In genomic region chr17:28646039-28646754, GRCh38 we compare ENCODE assay signal across 8 cellular contexts. TPM values are rescaled to one million over a fixed set of nuclear protein-coding genes. Genes with fewer than 3 reads are reported as not detected.
A peak's percentile ranks its signal among the peaks of the same experiment; 100 is the strongest.
DNase-seq lines count a peak whose midpoint lies in the region; ATAC-seq and TF ChIP-seq lines count a peak whose summit lies in the region.

No MANE protein-coding gene starts in this region.

- 56% methylated on average over 12 of the region's 12 CpGs for WGBS in liver
- WGBS in suprapubic skin, result 49% methylated on average over 12 of the region's 12 CpGs

- H3K4me1 ChIP-seq in liver (ENCODE audit: control insufficient read depth in 4 of 4, insufficient read depth in 4 of 4, low read length in 3 of 4) (peaks cover 2 to 45% (median 33%) of the 10 kb centered on the region in 4 donors), suprapubic skin (peaks cover 34% of the 10 kb centered on the region), HAP-1 (peaks cover 5% of the 10 kb centered on the region)

- H3K27me3 Mint-ChIP-seq in T-helper 1 cell treated with Interleukin-12 subunit alpha and Interleukin-12 subunit beta and Interleukin-4 antibody, amounts not matched to agents 30 μg/mL and 1 μg/mL, for 36 hours (ENCODE audit: low read depth), result no peaks in the 10 kb centered on the region
- no peaks in the 10 kb centered on the region for H3K27me3 Mint-ChIP-seq in activated naive CD8-positive, alpha-beta T cell treated with anti-CD3 and anti-CD28 coated beads for 36 hours

- H3K9me3 ChIP-seq in liver (ENCODE audit: control insufficient read depth in 4 of 4, low read length in 3 of 4) (no peaks in the 10 kb centered on the region), suprapubic skin (no peaks in the 10 kb centered on the region), HAP-1 (no peaks in the 10 kb centered on the region)

- H3K27me3 ChIP-seq in liver (ENCODE audit: control insufficient read depth in 4 of 4, insufficient read depth in 4 of 4, low read length in 3 of 4), result no peaks in the 10 kb centered on the region
- H3K27me3 ChIP-seq in suprapubic skin, result no peaks in the 10 kb centered on the region
- no peaks in the 10 kb centered on the region for H3K27me3 ChIP-seq in HAP-1 (ENCODE audit: low read depth)

- no peak for TF ChIP-seq POLR2A in suprapubic skin (IDR thresholded peaks at IDR 0.05)

- TF ChIP-seq CTCF in liver (IDR thresholded peaks at IDR 0.05; ENCODE audit: low read depth, low read length, missing input control), result no peak
- TF ChIP-seq CTCF in suprapubic skin (IDR thresholded peaks at IDR 0.05), result no peak

- H3K27ac ChIP-seq in liver (ENCODE audit: low read depth in 1 of 2, low read length in 2 of 2), result peak overlapping the region; percentile 73 to 92
- peak overlapping the region; percentile 83 for H3K27ac ChIP-seq in suprapubic skin

- DNase-seq in T-helper 1 cell (no peak), suprapubic skin (ENCODE audit: low spot score in 2 of 2) (peak in 1 of 2 donors; percentile 63), HCEC 1CT (no peak), HAP-1 (ENCODE audit: low spot score in 2 of 2) (no peak)
- DNase-seq in activated naive CD8-positive, alpha-beta T cell treated with anti-CD3 and anti-CD28 coated beads for 36 hours, result no peak

- H3K27ac Mint-ChIP-seq in T-helper 1 cell treated with Interleukin-12 subunit alpha and Interleukin-12 subunit beta and Interleukin-4 antibody, amounts not matched to agents 30 μg/mL and 1 μg/mL, for 36 hours, result peak overlapping the region; percentile 91
- peak overlapping the region; percentile 88 for H3K27ac Mint-ChIP-seq in activated naive CD8-positive, alpha-beta T cell treated with anti-CD3 and anti-CD28 coated beads for 36 hours

- H3K36me3 Mint-ChIP-seq in T-helper 1 cell treated with Interleukin-12 subunit alpha and Interleukin-12 subunit beta and Interleukin-4 antibody, amounts not matched to agents 30 μg/mL and 1 μg/mL, for 36 hours (ENCODE audit: low read depth), result peaks cover 35% of the 10 kb centered on the region
- peaks cover 23% of the 10 kb centered on the region for H3K36me3 Mint-ChIP-seq in activated naive CD8-positive, alpha-beta T cell treated with anti-CD3 and anti-CD28 coated beads for 36 hours

- TF ChIP-seq EP300 in suprapubic skin (IDR thresholded peaks at IDR 0.05), result no peak

- peak overlapping the region; percentile 1 to 79 for H3K9ac ChIP-seq in liver (ENCODE audit: low read depth in 1 of 2, low read length in 2 of 2)

- H3K4me1 Mint-ChIP-seq in T-helper 1 cell treated with Interleukin-12 subunit alpha and Interleukin-12 subunit beta and Interleukin-4 antibody, amounts not matched to agents 30 μg/mL and 1 μg/mL, for 36 hours (ENCODE audit: low read depth), result peaks cover 32% of the 10 kb centered on the region
- peaks cover 31% of the 10 kb centered on the region for H3K4me1 Mint-ChIP-seq in activated naive CD8-positive, alpha-beta T cell treated with anti-CD3 and anti-CD28 coated beads for 36 hours

- H3K9me3 Mint-ChIP-seq in T-helper 1 cell treated with Interleukin-12 subunit alpha and Interleukin-12 subunit beta and Interleukin-4 antibody, amounts not matched to agents 30 μg/mL and 1 μg/mL, for 36 hours, result no peaks in the 10 kb centered on the region
- H3K9me3 Mint-ChIP-seq in activated naive CD8-positive, alpha-beta T cell treated with anti-CD3 and anti-CD28 coated beads for 36 hours, result no peaks in the 10 kb centered on the region

- TF ChIP-seq RAD21 in liver (IDR thresholded peaks at IDR 0.05), result no peak

- peaks cover 7 to 24% (median 13%) of the 10 kb centered on the region in 4 donors for H3K36me3 ChIP-seq in liver (ENCODE audit: control insufficient read depth in 4 of 4, insufficient read depth in 3 of 4, low read depth in 1 of 4, low read length in 3 of 4)
- H3K36me3 ChIP-seq in suprapubic skin, result peaks cover 34% of the 10 kb centered on the region
- H3K36me3 ChIP-seq in HAP-1 (replicated peaks), result peaks cover 34% of the 10 kb centered on the region

- H3K4me3 ChIP-seq in liver (ENCODE audit: low read depth in 1 of 3, low read length in 3 of 3), result peak overlapping the region in 2 of 3 donors; percentile 12 to 24
- H3K4me3 ChIP-seq in suprapubic skin, result peak overlapping the region; percentile 29
- no peak overlapping the region; the same call in 1 of the 2 replicates for H3K4me3 ChIP-seq in HAP-1

- ATAC-seq in GM19035 (IDR thresholded peaks at IDR 0.05; ENCODE audit: unreplicated experiment), result no peak

- H3K4me3 Mint-ChIP-seq in T-helper 1 cell treated with Interleukin-12 subunit alpha and Interleukin-12 subunit beta and Interleukin-4 antibody, amounts not matched to agents 30 μg/mL and 1 μg/mL, for 36 hours, result peak overlapping the region; percentile 75
- peak overlapping the region; percentile 87 for H3K4me3 Mint-ChIP-seq in activated naive CD8-positive, alpha-beta T cell treated with anti-CD3 and anti-CD28 coated beads for 36 hours

- in situ Hi-C loops in HAP-1 (cut with MboI; ENCODE audit: low sequenced_read_pairs), result no loop called here

TF ChIP-seq in liver, 16 proteins besides CTCF, POLR2A, EP300 and RAD21 (continues in another document):
- TF ChIP-seq NR2F2 (IDR thresholded peaks at IDR 0.05), result no peak
- TF ChIP-seq ATF3 (IDR thresholded peaks at IDR 0.05), result no peak
- no peak for TF ChIP-seq HNF4A (conservative IDR thresholded peaks at IDR 0.05)
- no peak for TF ChIP-seq REST (IDR thresholded peaks at IDR 0.05)
- no peak for TF ChIP-seq ZBTB33 (IDR thresholded peaks at IDR 0.05)
- no peak for TF ChIP-seq JUND (IDR thresholded peaks at IDR 0.05)
- TF ChIP-seq TAF1 (conservative IDR thresholded peaks at IDR 0.05), result no peak
- TF ChIP-seq YY1 (IDR thresholded peaks at IDR 0.05), result no peak
- no peak for TF ChIP-seq HNF4G (IDR thresholded peaks at IDR 0.05)

RNA-seq across cellular contexts. Expression of gene BLTP2, which starts 1.2 kb away (rescaled TPM):
- total RNA-seq in activated naive CD8-positive, alpha-beta T cell treated with anti-CD3 and anti-CD28 coated beads for 36 hours, result 100 to 1,000 TPM; 174 to 180 TPM
- total RNA-seq in liver (100 to 1,000 TPM in 1 of 2 donors, 10 to 100 TPM in 1; 39.1 to 122 TPM), suprapubic skin (100 to 1,000 TPM in 3 of 4 donors, 10 to 100 TPM in 1; 82.7 to 139 (median 125) TPM)
- polyA plus RNA-seq in liver, result 10 to 100 TPM; 24.8 to 30.8 TPM

RNA-seq across cellular contexts. Expression of gene SDF2, which starts 15.5 kb away (rescaled TPM):
- total RNA-seq in activated naive CD8-positive, alpha-beta T cell treated with anti-CD3 and anti-CD28 coated beads for 36 hours, result 10 to 100 TPM; 36.8 to 37.2 TPM
- 10 to 100 TPM; 24.1 to 29.6 TPM for total RNA-seq in liver
- 10 to 100 TPM; 26.3 to 38.9 TPM for polyA plus RNA-seq in liver
- total RNA-seq in suprapubic skin, result 10 to 100 TPM; 35.8 to 50.3 (median 36.3) TPM

RNA-seq across cellular contexts. Expression of gene SUPT6H, which starts 15.8 kb away (rescaled TPM):
- 10 to 100 TPM; 77.0 to 77.9 TPM for total RNA-seq in activated naive CD8-positive, alpha-beta T cell treated with anti-CD3 and anti-CD28 coated beads for 36 hours
- 10 to 100 TPM; 36.5 to 59.1 TPM for total RNA-seq in liver
- 10 to 100 TPM; 10.6 to 24.1 TPM for polyA plus RNA-seq in liver
- 100 to 1,000 TPM in 1 of 4 donors, 10 to 100 TPM in 3; 41.1 to 123 (median 57.2) TPM for total RNA-seq in suprapubic skin

RNA-seq across cellular contexts. Expression of gene RSKR, which starts 32.2 kb away (rescaled TPM):
- total RNA-seq in activated naive CD8-positive, alpha-beta T cell treated with anti-CD3 and anti-CD28 coated beads for 36 hours, result 10 to 100 TPM; 14.3 to 17.8 TPM
- total RNA-seq in liver, result 10 to 100 TPM in 1 of 2 donors, 1 to 10 TPM in 1; 1.8 to 14.5 TPM
- polyA plus RNA-seq in liver, result under 1 TPM; 0.63 to 0.67 TPM
- total RNA-seq in suprapubic skin, result 10 to 100 TPM in 3 of 4 donors, 1 to 10 TPM in 1; 3.5 to 43.7 (median 15.2) TPM

RNA-seq across cellular contexts. Expression of gene SPAG5, which starts 47.4 kb away (rescaled TPM):
- 100 to 1,000 TPM; 111 to 122 TPM for total RNA-seq in activated naive CD8-positive, alpha-beta T cell treated with anti-CD3 and anti-CD28 coated beads for 36 hours
- 10 to 100 TPM; 13.8 to 41.8 TPM for total RNA-seq in liver
- polyA plus RNA-seq in liver, result 10 to 100 TPM; 10.6 to 11.8 TPM
- total RNA-seq in suprapubic skin, result 10 to 100 TPM in 1 of 4 donors, 1 to 10 TPM in 3; 5.7 to 13.5 (median 7.0) TPM
